Comparison of ENCODE assay signal across 14 cellular contexts in genomic region chr13:33110386-33110712, GRCh38.
DNase-seq lines count a peak whose midpoint lies in the region; ATAC-seq and TF ChIP-seq lines count a peak whose summit lies in the region.
"Had no signal": no experiment of that assay in that cellular context is flagged by ENCODE, and none has a peak within 500 bp of the region (broad histone marks: within the 10 kb centered on the region; RNA-seq: fewer than 3 reads in every experiment).

No MANE protein-coding gene starts in this region.

- intact Hi-C loops in dendritic cell treated with granulocyte-macrophage colony-stimulating factor and Interleukin-4, amounts not matched to agents 40 ng/mL and 50 ng/mL, for 4 days (cut with micrococcal nuclease) = no loop called here
- intact Hi-C loops in activated CD4-positive, alpha-beta memory T cell treated with anti-CD3 and anti-CD28 coated beads for 36 hours (cut with micrococcal nuclease) = no loop called here

- no peak overlapping the region for H3K18ac ChIP-seq in mesenchymal stem cell (ENCODE audit: low read depth in 1 of 2, low read length in 2 of 2)

- no peak overlapping the region for H2AFZ ChIP-seq in mesenchymal stem cell (ENCODE audit: low read depth, low read length)

- peaks cover 80% of the 10 kb centered on the region for H3K4me1 Mint-ChIP-seq in HFFc6 (ENCODE audit: low read depth)
- peaks cover 75% of the 10 kb centered on the region for H3K4me1 Mint-ChIP-seq in dendritic cell treated with granulocyte-macrophage colony-stimulating factor and Interleukin-4, amounts not matched to agents 40 ng/mL and 50 ng/mL, for 4 days (ENCODE audit: low read depth)
- H3K4me1 Mint-ChIP-seq in activated CD4-positive, alpha-beta memory T cell treated with anti-CD3 and anti-CD28 coated beads for 36 hours (ENCODE audit: low read depth) = no peaks in the 10 kb centered on the region
- H3K4me1 Mint-ChIP-seq in stimulated activated naive CD8-positive, alpha-beta T cell treated with anti-CD3 and anti-CD28 coated beads, Interleukin-15, amount 100 ng/mL, for 72 hours = no peaks in the 10 kb centered on the region
- H3K4me1 Mint-ChIP-seq: activated CD4-positive, alpha-beta T cell treated with anti-CD3 and anti-CD28 coated beads, Interleukin-2, amount 10 ng/mL, durations not matched to agents 7 days and 5 days had no signal

- H2AK5ac ChIP-seq in mesenchymal stem cell (ENCODE audit: low read length, severe bottlenecking) = peak overlapping the region; percentile 46

- TF ChIP-seq CTCF in HFFc6 (IDR thresholded peaks at IDR 0.05) (no peak), thoracic aorta (IDR thresholded peaks at IDR 0.05) (no peak)

- H3K9me3 Mint-ChIP-seq in HFFc6 = no peaks in the 10 kb centered on the region
- H3K9me3 Mint-ChIP-seq in dendritic cell treated with granulocyte-macrophage colony-stimulating factor and Interleukin-4, amounts not matched to agents 40 ng/mL and 50 ng/mL, for 4 days = no peaks in the 10 kb centered on the region
- H3K9me3 Mint-ChIP-seq in activated CD4-positive, alpha-beta memory T cell treated with anti-CD3 and anti-CD28 coated beads for 36 hours = no peaks in the 10 kb centered on the region
- H3K9me3 Mint-ChIP-seq in stimulated activated naive CD8-positive, alpha-beta T cell treated with anti-CD3 and anti-CD28 coated beads, Interleukin-15, amount 100 ng/mL, for 72 hours = no peaks in the 10 kb centered on the region
- H3K9me3 Mint-ChIP-seq: activated CD4-positive, alpha-beta T cell treated with anti-CD3 and anti-CD28 coated beads, Interleukin-2, amount 10 ng/mL, durations not matched to agents 7 days and 5 days; CD4-positive, alpha-beta T cell; nephron progenitor cell; T-helper 1 cell treated with Interleukin-12 subunit alpha and Interleukin-12 subunit beta and Interleukin-4 antibody, amounts not matched to agents 30 μg/mL and 1 μg/mL, for 36 hours had no signal

- no peak overlapping the region for H3K4me2 ChIP-seq in mesenchymal stem cell (ENCODE audit: low read length, poor library complexity, severe bottlenecking)
- H3K4me2 ChIP-seq: KMS-11 had no signal

- H3K9me3 ChIP-seq in mesenchymal stem cell (ENCODE audit: control insufficient read depth, low read length) (no peaks in the 10 kb centered on the region), thoracic aorta (no peaks in the 10 kb centered on the region)

- CTCF ChIA-PET in activated CD4-positive, alpha-beta memory T cell treated with anti-CD3 and anti-CD28 coated beads for 36 hours (lab: Charles Lee) = no interaction called here

- H2BK120ac ChIP-seq in mesenchymal stem cell (ENCODE audit: low read depth, low read length) = no peak overlapping the region

- H3K23ac ChIP-seq in mesenchymal stem cell (ENCODE audit: low read length in 2 of 2) = no peak overlapping the region

- H4K8ac ChIP-seq in mesenchymal stem cell (ENCODE audit: low read length) = no peak overlapping the region

- no peak overlapping the region for H3K4ac ChIP-seq in mesenchymal stem cell (ENCODE audit: low read depth in 1 of 2, low read length in 2 of 2)

- H3K27me3 Mint-ChIP-seq in HFFc6 (ENCODE audit: insufficient read depth) = peaks cover 12% of the 10 kb centered on the region
- H3K27me3 Mint-ChIP-seq in dendritic cell treated with granulocyte-macrophage colony-stimulating factor and Interleukin-4, amounts not matched to agents 40 ng/mL and 50 ng/mL, for 4 days = no peaks in the 10 kb centered on the region
- peaks cover 8% of the 10 kb centered on the region for H3K27me3 Mint-ChIP-seq in activated CD4-positive, alpha-beta memory T cell treated with anti-CD3 and anti-CD28 coated beads for 36 hours
- H3K27me3 Mint-ChIP-seq in stimulated activated naive CD8-positive, alpha-beta T cell treated with anti-CD3 and anti-CD28 coated beads, Interleukin-15, amount 100 ng/mL, for 72 hours = peaks cover 32% of the 10 kb centered on the region

- H3K4me3 ChIP-seq in mesenchymal stem cell (ENCODE audit: insufficient read depth in 1 of 2, low read depth in 1 of 2, low read length in 2 of 2) = no peak overlapping the region
- peak overlapping the region; percentile 7 for H3K4me3 ChIP-seq in thoracic aorta

- no peak overlapping the region for H2BK5ac ChIP-seq in mesenchymal stem cell (ENCODE audit: low read depth, low read length, poor library complexity, severe bottlenecking)

- H3K27me3 ChIP-seq in mesenchymal stem cell (ENCODE audit: control insufficient read depth in 1 of 2, insufficient read depth in 1 of 2, low read length in 2 of 2) = no peaks in the 10 kb centered on the region
- no peaks in the 10 kb centered on the region for H3K27me3 ChIP-seq in thoracic aorta (replicated peaks; ENCODE audit: insufficient read depth)

- no peak for DNase-seq in HFFc6
- DNase-seq in mesenchymal stem cell = no peak
- no peak for DNase-seq in thoracic aorta (ENCODE audit: low spot score)
- no peak for DNase-seq in SW480 (ENCODE audit: low spot score)
- DNase-seq in activated CD4-positive, alpha-beta memory T cell treated with anti-CD3 and anti-CD28 coated beads for 36 hours = no peak
- no peak for DNase-seq in stimulated activated naive CD8-positive, alpha-beta T cell treated with anti-CD3 and anti-CD28 coated beads, Interleukin-15, amount 100 ng/mL, for 72 hours
- DNase-seq in SKM-1 treated with dmso at 0.1 percent for 144 hours (lab: John Stamatoyannopoulos, UW; ENCODE audit: unreplicated experiment) = no peak
- DNase-seq: activated CD4-positive, alpha-beta T cell treated with anti-CD3 and anti-CD28 coated beads, Interleukin-2, amount 10 ng/mL, durations not matched to agents 7 days and 5 days; CD4-positive, alpha-beta T cell; NCI-H2081; nephron progenitor cell had no signal

- no peak overlapping the region for H2BK15ac ChIP-seq in mesenchymal stem cell (ENCODE audit: low read depth, poor library complexity, severe bottlenecking)

- ATAC-seq in thoracic aorta (ENCODE audit: insufficient number of reproducible peaks, low FRiP score, low read depth) = no peak
- ATAC-seq in stimulated activated naive CD8-positive, alpha-beta T cell treated with anti-CD3 and anti-CD28 coated beads, Interleukin-15, amount 100 ng/mL, for 72 hours = no peak

- no peak overlapping the region for H3K27ac ChIP-seq in mesenchymal stem cell (ENCODE audit: low read length, poor library complexity, severe bottlenecking)
- H3K27ac ChIP-seq in thoracic aorta = peak overlapping the region; percentile 62 to 86
- H3K27ac ChIP-seq: KMS-11 had no signal

- H3K79me1 ChIP-seq in mesenchymal stem cell (replicated peaks; ENCODE audit: low read length, poor library complexity, severe bottlenecking) = peaks cover 12% of the 10 kb centered on the region

- WGBS in mesenchymal stem cell = over 99% methylated on average over 5 of the region's 5 CpGs

- H3K9ac ChIP-seq in mesenchymal stem cell (ENCODE audit: low read length) = peak overlapping the region; percentile 16
- H3K9ac ChIP-seq: KMS-11 had no signal

- H4K91ac ChIP-seq in mesenchymal stem cell (ENCODE audit: low read length) = no peak overlapping the region

- H3K14ac ChIP-seq in mesenchymal stem cell (ENCODE audit: low read length in 2 of 2) = no peak overlapping the region

- no peak overlapping the region for H3K4me3 Mint-ChIP-seq in HFFc6
- peak overlapping the region; percentile 30 for H3K4me3 Mint-ChIP-seq in dendritic cell treated with granulocyte-macrophage colony-stimulating factor and Interleukin-4, amounts not matched to agents 40 ng/mL and 50 ng/mL, for 4 days
- H3K4me3 Mint-ChIP-seq in activated CD4-positive, alpha-beta memory T cell treated with anti-CD3 and anti-CD28 coated beads for 36 hours = no peak overlapping the region
- H3K4me3 Mint-ChIP-seq in stimulated activated naive CD8-positive, alpha-beta T cell treated with anti-CD3 and anti-CD28 coated beads, Interleukin-15, amount 100 ng/mL, for 72 hours = no peak overlapping the region
- H3K4me3 Mint-ChIP-seq: activated CD4-positive, alpha-beta T cell treated with anti-CD3 and anti-CD28 coated beads, Interleukin-2, amount 10 ng/mL, durations not matched to agents 7 days and 5 days; CD4-positive, alpha-beta T cell; nephron progenitor cell; T-helper 1 cell treated with Interleukin-12 subunit alpha and Interleukin-12 subunit beta and Interleukin-4 antibody, amounts not matched to agents 30 μg/mL and 1 μg/mL, for 36 hours had no signal

- H3K27ac Mint-ChIP-seq in HFFc6 = peak overlapping the region; percentile 67
- H3K27ac Mint-ChIP-seq in dendritic cell treated with granulocyte-macrophage colony-stimulating factor and Interleukin-4, amounts not matched to agents 40 ng/mL and 50 ng/mL, for 4 days = peak overlapping the region; percentile 85
- no peak overlapping the region for H3K27ac Mint-ChIP-seq in activated CD4-positive, alpha-beta memory T cell treated with anti-CD3 and anti-CD28 coated beads for 36 hours
- H3K27ac Mint-ChIP-seq in stimulated activated naive CD8-positive, alpha-beta T cell treated with anti-CD3 and anti-CD28 coated beads, Interleukin-15, amount 100 ng/mL, for 72 hours = no peak overlapping the region
- H3K27ac Mint-ChIP-seq: activated CD4-positive, alpha-beta T cell treated with anti-CD3 and anti-CD28 coated beads, Interleukin-2, amount 10 ng/mL, durations not matched to agents 7 days and 5 days; CD4-positive, alpha-beta T cell; nephron progenitor cell; T-helper 1 cell treated with Interleukin-12 subunit alpha and Interleukin-12 subunit beta and Interleukin-4 antibody, amounts not matched to agents 30 μg/mL and 1 μg/mL, for 36 hours had no signal

- POLR2A ChIA-PET in activated CD4-positive, alpha-beta memory T cell treated with anti-CD3 and anti-CD28 coated beads for 36 hours (lab: Charles Lee) = no interaction called here

- H3K4me1 ChIP-seq in mesenchymal stem cell (ENCODE audit: control insufficient read depth, insufficient read depth, low read depth, low read length) = peaks cover 15% of the 10 kb centered on the region
- peaks cover 38 to 63% of the 10 kb centered on the region in 2 donors for H3K4me1 ChIP-seq in thoracic aorta (ENCODE audit: control insufficient read depth in 1 of 2, low read depth in 2 of 2)

- H2BK12ac ChIP-seq in mesenchymal stem cell (ENCODE audit: low read length in 2 of 2) = no peak overlapping the region

- peaks cover 56 to 71% of the 10 kb centered on the region in 2 experiments for H3K36me3 ChIP-seq in mesenchymal stem cell (ENCODE audit: control insufficient read depth in 1 of 2, insufficient read depth in 2 of 2, low read depth in 1 of 2, low read length in 2 of 2)
- H3K36me3 ChIP-seq in thoracic aorta = peaks cover 23% of the 10 kb centered on the region

- peaks cover 87% of the 10 kb centered on the region for H3K36me3 Mint-ChIP-seq in HFFc6 (ENCODE audit: low read depth)
- H3K36me3 Mint-ChIP-seq in dendritic cell treated with granulocyte-macrophage colony-stimulating factor and Interleukin-4, amounts not matched to agents 40 ng/mL and 50 ng/mL, for 4 days (ENCODE audit: low read depth) = peaks cover 41% of the 10 kb centered on the region
- H3K36me3 Mint-ChIP-seq in activated CD4-positive, alpha-beta memory T cell treated with anti-CD3 and anti-CD28 coated beads for 36 hours = no peaks in the 10 kb centered on the region

Comparison
In these comparisons a context has a peak if more than half of its experiments do, and no peak if none do; other contexts are left out.
1. H3K27ac Mint-ChIP-seq: peak in HFFc6 (single experiment) and dendritic cell treated with granulocyte-macrophage colony-stimulating factor and Interleukin-4, amounts not matched to agents 40 ng/mL and 50 ng/mL, for 4 days (single experiment); none in activated CD4-positive, alpha-beta memory T cell treated with anti-CD3 and anti-CD28 coated beads for 36 hours (single experiment) and stimulated activated naive CD8-positive, alpha-beta T cell treated with anti-CD3 and anti-CD28 coated beads, Interleukin-15, amount 100 ng/mL, for 72 hours (0 of 2).